ENCODE assay signal across 8 cellular contexts in genomic region chr20:5113615-5113986, GRCh38. TPM values are rescaled to one million over a fixed set of nuclear protein-coding genes. Genes with fewer than 3 reads are reported as not detected.
DNase-seq lines count a peak whose midpoint lies in the region; ATAC-seq and TF ChIP-seq lines count a peak whose summit lies in the region.

No MANE protein-coding gene starts in this region.

- in situ Hi-C loops in gastrocnemius medialis (cut with MboI; ENCODE audit: low sequenced_read_pairs in 4 of 4) = no loop called here

- peaks cover 16 to 17% of the 10 kb centered on the region in 2 donors for H3K4me1 ChIP-seq in gastrocnemius medialis

- H3K27ac ChIP-seq in SK-N-MC (peak overlapping the region; percentile 77; the same call in 1 of the 2 replicates), gastrocnemius medialis (peak overlapping the region; percentile 93 to 100 (median 95))

- peaks cover 77% of the 10 kb centered on the region for H3K36me3 ChIP-seq in SK-N-MC (ENCODE audit: insufficient read depth, low read length)
- H3K36me3 ChIP-seq in gastrocnemius medialis = peaks cover 0 to 54% of the 10 kb centered on the region in 2 donors

- peak overlapping the region; percentile 73 for H3K4me3 ChIP-seq in GM12875 (ENCODE audit: low read depth, low read length)
- peak overlapping the region; percentile 86 for H3K4me3 ChIP-seq in SK-N-MC
- H3K4me3 ChIP-seq in fibroblast of mammary gland (ENCODE audit: control insufficient read depth, low read depth, low read length) = peak overlapping the region; percentile 83
- H3K4me3 ChIP-seq in gastrocnemius medialis = peak overlapping the region; percentile 76 to 95 (median 85)

- peak overlapping the region; percentile 93 for H3K9ac ChIP-seq in SK-N-MC (ENCODE audit: insufficient read length)

- H3K27me3 ChIP-seq in gastrocnemius medialis = no peaks in the 10 kb centered on the region

- ATAC-seq in gastrocnemius medialis (no peak), GM18861 (IDR thresholded peaks at IDR 0.05; ENCODE audit: unreplicated experiment) (no peak)

- no peak for TF ChIP-seq POLR2A in gastrocnemius medialis (IDR thresholded peaks at IDR 0.05)

- DNase-seq in SK-N-MC (ENCODE audit: low read depth, low spot score) = no peak
- DNase-seq in fibroblast of mammary gland (ENCODE audit: low read depth) = no peak
- DNase-seq in gastrocnemius medialis = no peak
- no peak for DNase-seq in D341Med (ENCODE audit: low spot score)
- no peak for DNase-seq in NCI-H1417 treated with DMSO at 0.1 percent for 48 hours (lab: John Stamatoyannopoulos, UW)
- DNase-seq in anterior cingulate cortex (lab: John Stamatoyannopoulos, UW) = no peak

- TF ChIP-seq CTCF in GM12875 (IDR thresholded peaks at IDR 0.05; ENCODE audit: borderline replicate concordance, insufficient read depth, low read depth, low read length) = no peak
- TF ChIP-seq CTCF in fibroblast of mammary gland (conservative IDR thresholded peaks at IDR 0.05; ENCODE audit: control insufficient read depth, insufficient read depth, low read depth, low read length) = no peak
- no peak for TF ChIP-seq CTCF in gastrocnemius medialis (IDR thresholded peaks at IDR 0.05 in 4 of 5, conservative IDR thresholded peaks at IDR 0.05 in 1 of 5)

- H3K9me3 ChIP-seq in SK-N-MC (ENCODE audit: low read depth, low read length) (no peaks in the 10 kb centered on the region), gastrocnemius medialis (no peaks in the 10 kb centered on the region)

- intact Hi-C loops in gastrocnemius medialis (cut with DNase I; ENCODE audit: low total_unique reads) = no loop called here

RNA-seq across cellular contexts. Expression of gene TMEM230, which starts 0.7 kb away (rescaled TPM):
- total RNA-seq in gastrocnemius medialis = 10 to 100 TPM; 59.6 to 87.5 (median 76.3) TPM

RNA-seq across cellular contexts. Expression of gene PCNA, which starts 6.2 kb away (rescaled TPM):
- 10 to 100 TPM; 19.1 to 40.0 (median 25.4) TPM for total RNA-seq in gastrocnemius medialis

RNA-seq across cellular contexts. Expression of gene CDS2, which starts 13.2 kb away (rescaled TPM):
- 10 to 100 TPM in 3 of 4 donors, 1 to 10 TPM in 1; 9.0 to 18.5 (median 14.5) TPM for total RNA-seq in gastrocnemius medialis
